Comparison of ENCODE assay signal across 10 cellular contexts in genomic region chr5:61409568-61409967, GRCh38.
A peak's percentile ranks its signal among the peaks of the same experiment; 100 is the strongest.
DNase-seq lines count a peak whose midpoint lies in the region; ATAC-seq and TF ChIP-seq lines count a peak whose summit lies in the region.
"Had no signal": no experiment of that assay in that cellular context is flagged by ENCODE, and none has a peak within 500 bp of the region (broad histone marks: within the 10 kb centered on the region; RNA-seq: fewer than 3 reads in every experiment).

No MANE protein-coding gene starts in this region.

- no peaks in the 10 kb centered on the region for H3K9me3 Mint-ChIP-seq in activated T-helper 1 cell treated with anti-CD3 and anti-CD28 coated beads, Interleukin-12 subunit alpha, Interleukin-12 subunit beta, Interleukin-2, Interleukin-4 antibody, amounts not matched to agents 30 ng/mL and 10 ng/mL and 1 ng/mL, durations not matched to agents 14 hours and 24 hours and 36 hours
- H3K9me3 Mint-ChIP-seq in immature natural killer cell, result peaks cover 0 to 3% (median 0%) of the 10 kb centered on the region in 6 donors
- H3K9me3 Mint-ChIP-seq: T-helper 1 cell treated with Interleukin-12 subunit alpha and Interleukin-12 subunit beta and Interleukin-4 antibody, amounts not matched to agents 30 μg/mL and 1 μg/mL, for 36 hours had no signal

- peak overlapping the region; percentile 34 for H3K27ac Mint-ChIP-seq in activated T-helper 1 cell treated with anti-CD3 and anti-CD28 coated beads, Interleukin-12 subunit alpha, Interleukin-12 subunit beta, Interleukin-2, Interleukin-4 antibody, amounts not matched to agents 30 ng/mL and 10 ng/mL and 1 ng/mL, durations not matched to agents 14 hours and 24 hours and 36 hours
- H3K27ac Mint-ChIP-seq in immature natural killer cell, result peak overlapping the region in 5 of 6 donors; percentile 14 to 98 (median 63)

- peaks cover 23% of the 10 kb centered on the region for H3K4me1 Mint-ChIP-seq in activated T-helper 1 cell treated with anti-CD3 and anti-CD28 coated beads, Interleukin-12 subunit alpha, Interleukin-12 subunit beta, Interleukin-2, Interleukin-4 antibody, amounts not matched to agents 30 ng/mL and 10 ng/mL and 1 ng/mL, durations not matched to agents 14 hours and 24 hours and 36 hours (ENCODE audit: low read depth)
- peaks cover 25 to 33% of the 10 kb centered on the region in 2 donors for H3K4me1 Mint-ChIP-seq in immature natural killer cell

- peaks cover 6 to 50% (median 24%) of the 10 kb centered on the region in 4 donors for H3K4me1 ChIP-seq in stomach

- H3K27me3 Mint-ChIP-seq in activated T-helper 1 cell treated with anti-CD3 and anti-CD28 coated beads, Interleukin-12 subunit alpha, Interleukin-12 subunit beta, Interleukin-2, Interleukin-4 antibody, amounts not matched to agents 30 ng/mL and 10 ng/mL and 1 ng/mL, durations not matched to agents 14 hours and 24 hours and 36 hours (ENCODE audit: insufficient read depth), result peaks cover 7% of the 10 kb centered on the region
- peaks cover 6 to 10% (median 8%) of the 10 kb centered on the region in 3 donors for H3K27me3 Mint-ChIP-seq in immature natural killer cell (ENCODE audit: low read depth in 3 of 3)

- ATAC-seq in HG03442 (IDR thresholded peaks at IDR 0.05; ENCODE audit: unreplicated experiment) (no peak), GM19455 (IDR thresholded peaks at IDR 0.05; ENCODE audit: unreplicated experiment) (no peak), GM18505 (IDR thresholded peaks at IDR 0.05; ENCODE audit: unreplicated experiment) (no peak)

- H3K27me3 ChIP-seq in stomach, result no peaks in the 10 kb centered on the region

- DNase-seq in HCEC 1CT (peak; percentile 93), immature natural killer cell (no peak), stomach (no peak), GDM1 (lab: John Stamatoyannopoulos, UW) (no peak)
- no peak for DNase-seq in activated T-helper 1 cell treated with anti-CD3 and anti-CD28 coated beads, Interleukin-12 subunit alpha, Interleukin-12 subunit beta, Interleukin-2, Interleukin-4 antibody, amounts not matched to agents 30 ng/mL and 10 ng/mL and 1 ng/mL, durations not matched to agents 14 hours and 24 hours and 36 hours (ENCODE audit: low spot score)

- peaks cover 3% of the 10 kb centered on the region for H3K36me3 Mint-ChIP-seq in activated T-helper 1 cell treated with anti-CD3 and anti-CD28 coated beads, Interleukin-12 subunit alpha, Interleukin-12 subunit beta, Interleukin-2, Interleukin-4 antibody, amounts not matched to agents 30 ng/mL and 10 ng/mL and 1 ng/mL, durations not matched to agents 14 hours and 24 hours and 36 hours (ENCODE audit: low read depth)
- H3K36me3 Mint-ChIP-seq in immature natural killer cell, result no peaks in the 10 kb centered on the region

- intact Hi-C loops in activated T-helper 1 cell treated with anti-CD3 and anti-CD28 coated beads, Interleukin-12 subunit alpha, Interleukin-12 subunit beta, Interleukin-2, Interleukin-4 antibody, amounts not matched to agents 30 ng/mL and 10 ng/mL and 1 ng/mL, durations not matched to agents 14 hours and 24 hours and 36 hours (cut with micrococcal nuclease), result loop anchor here (2.0 to 10.0 kb wide), 5 partner anchors 132 to 993 kb away; partner anchors contain the start of genes DEPDC1B and DIMT1
- intact Hi-C loops in stomach (cut with DNase I; ENCODE audit: low total_unique reads), result loop anchor here (5.0 kb wide), 1 partner anchor 77 kb away; the partner anchor contains the start of gene ZSWIM6

- TF ChIP-seq POLR2A in stomach (IDR thresholded peaks at IDR 0.05) (no peak), GM18505 (IDR thresholded peaks at IDR 0.05; ENCODE audit: borderline replicate concordance, extremely low read depth, insufficient read depth, insufficient read length) (no peak)

- 16 to 27% (median 21%) methylated on average over 2 of the region's 2 CpGs for WGBS in stomach, 5 donors

- H3K4me3 ChIP-seq in stomach, result no peak overlapping the region
- H3K4me3 ChIP-seq: HAP-1 had no signal

- H3K4me3 Mint-ChIP-seq in activated T-helper 1 cell treated with anti-CD3 and anti-CD28 coated beads, Interleukin-12 subunit alpha, Interleukin-12 subunit beta, Interleukin-2, Interleukin-4 antibody, amounts not matched to agents 30 ng/mL and 10 ng/mL and 1 ng/mL, durations not matched to agents 14 hours and 24 hours and 36 hours, result no peak overlapping the region
- peak overlapping the region in 1 of 5 donors; percentile 87 for H3K4me3 Mint-ChIP-seq in immature natural killer cell

- no peak for TF ChIP-seq EP300 in stomach (IDR thresholded peaks at IDR 0.05)

- no peaks in the 10 kb centered on the region for H3K9me3 ChIP-seq in stomach
- H3K9me3 ChIP-seq: HAP-1 had no signal

- TF ChIP-seq CTCF in stomach (IDR thresholded peaks at IDR 0.05), result no peak

- no peaks in the 10 kb centered on the region for H3K36me3 ChIP-seq in stomach
- H3K36me3 ChIP-seq: HAP-1 had no signal

- H3K27ac ChIP-seq in stomach, result peak overlapping the region in 4 of 5 donors; percentile 69 to 81 (median 74)
